Comparison of ENCODE assay signal across 12 cellular contexts in the genomic region with DNA sequence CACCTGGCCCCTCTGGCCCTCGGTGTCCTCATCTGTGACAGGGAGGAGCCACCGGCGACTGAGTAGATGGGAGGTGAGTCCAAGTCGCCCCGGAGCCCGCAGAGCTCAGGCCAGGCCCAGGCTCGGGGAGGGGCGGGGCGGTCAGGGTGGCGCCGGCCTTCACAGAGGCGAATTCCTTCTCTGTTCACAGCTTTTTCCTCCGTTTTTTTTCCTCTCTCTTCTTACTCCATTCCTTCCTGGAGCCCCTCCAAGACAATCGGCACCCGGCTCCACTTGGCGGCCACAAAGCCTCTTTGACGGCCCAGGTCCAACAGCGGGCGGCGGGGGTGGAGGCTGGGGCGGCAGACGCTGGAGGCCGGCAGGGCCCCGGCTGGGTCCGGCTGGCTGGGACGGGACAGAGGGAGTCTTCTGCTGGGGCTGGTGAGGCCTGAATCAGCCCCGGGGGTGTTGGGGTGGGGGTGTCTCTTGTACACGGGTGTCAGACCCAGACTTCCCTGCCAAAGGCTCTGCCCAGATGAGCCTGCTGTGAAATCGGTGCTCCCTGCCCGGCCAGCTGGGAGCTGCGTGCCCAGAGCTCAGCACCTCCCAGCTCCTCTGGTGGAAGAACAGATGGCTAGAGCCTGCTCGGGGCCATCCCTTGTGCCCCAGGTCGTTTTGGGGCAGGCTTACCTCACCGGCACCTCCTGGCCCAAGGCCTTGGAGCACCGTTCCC. TPM values are rescaled to one million over a fixed set of nuclear protein-coding genes. Genes with fewer than 3 reads are reported as not detected.
DNase-seq lines count a peak whose midpoint lies in the region; ATAC-seq and TF ChIP-seq lines count a peak whose summit lies in the region.
"Had no signal": no experiment of that assay in that cellular context is flagged by ENCODE, and none has a peak within 500 bp of the region (broad histone marks: within the 10 kb centered on the region; RNA-seq: fewer than 3 reads in every experiment).

No MANE protein-coding gene starts in this region.

- no peaks in the 10 kb centered on the region for H3K9me3 Mint-ChIP-seq in neural crest cell
- H3K9me3 Mint-ChIP-seq: activated naive CD8-positive, alpha-beta T cell treated with anti-CD3 and anti-CD28 coated beads, Interleukin-2, amount 50 U/mL, for 24 hours; stimulated activated naive CD8-positive, alpha-beta T cell treated with anti-CD3 and anti-CD28 coated beads, Interleukin-15, Interleukin-2, amounts not matched to agents 100 ng/mL and 50 ng/mL, for 24 hours had no signal

- no peaks in the 10 kb centered on the region for H3K36me3 Mint-ChIP-seq in neural crest cell (ENCODE audit: low read depth)

- POLR2A ChIA-PET in RWPE1 (lab: Yijun Ruan, JAX; ENCODE audit: low non-redundant PET) = no interaction called here

- H3K4me1 Mint-ChIP-seq in neural crest cell = peaks cover 5% of the 10 kb centered on the region
- H3K4me1 Mint-ChIP-seq: activated naive CD8-positive, alpha-beta T cell treated with anti-CD3 and anti-CD28 coated beads, Interleukin-2, amount 50 U/mL, for 24 hours had no signal

- no peaks in the 10 kb centered on the region for H3K27me3 Mint-ChIP-seq in neural crest cell (ENCODE audit: low read depth)
- H3K27me3 Mint-ChIP-seq: stimulated activated naive CD8-positive, alpha-beta T cell treated with anti-CD3 and anti-CD28 coated beads, Interleukin-15, Interleukin-2, amounts not matched to agents 100 ng/mL and 50 ng/mL, for 24 hours had no signal

- DNase-seq in 8988T = peak; percentile 31
- DNase-seq in RWPE1 (ENCODE audit: low spot score) = no peak
- peak; percentile 69 for DNase-seq in fibroblast of the conjunctiva (ENCODE audit: low read depth)
- DNase-seq in neural crest cell (ENCODE audit: low read depth, low spot score) = no peak
- DNase-seq in GM10266 (ENCODE audit: extremely low spot score) = no peak
- no peak for DNase-seq in activated T-cell treated with anti-CD3 and anti-CD28 coated beads, Interleukin-2, amount 50 U/mL, for 48 hours
- no peak for DNase-seq in stimulated activated CD8-positive, alpha-beta memory T cell treated with anti-CD3 and anti-CD28 coated beads, Interleukin-4, amount 100 ng/mL, for 48 hours
- DNase-seq: activated naive CD8-positive, alpha-beta T cell treated with anti-CD3 and anti-CD28 coated beads, Interleukin-2, amount 50 U/mL, for 24 hours; NCI-H1105 treated with DMSO at 0.1 percent for 48 hours had no signal

- CTCF ChIA-PET in RWPE1 (lab: Yijun Ruan, JAX) = no interaction called here

- peak overlapping the region; percentile 41 for H3K4me3 Mint-ChIP-seq in neural crest cell
- H3K4me3 Mint-ChIP-seq: activated naive CD8-positive, alpha-beta T cell treated with anti-CD3 and anti-CD28 coated beads, Interleukin-2, amount 50 U/mL, for 24 hours; stimulated activated naive CD8-positive, alpha-beta T cell treated with anti-CD3 and anti-CD28 coated beads, Interleukin-15, Interleukin-2, amounts not matched to agents 100 ng/mL and 50 ng/mL, for 24 hours had no signal

- TF ChIP-seq CTCF in RWPE1 (conservative IDR thresholded peaks at IDR 0.05; ENCODE audit: low read depth) = no peak
- no peak for TF ChIP-seq CTCF in neural crest cell (conservative IDR thresholded peaks at IDR 0.05)
- no peak for TF ChIP-seq CTCF in GM10266 (IDR thresholded peaks at IDR 0.05; ENCODE audit: control insufficient read depth, insufficient read depth, low read depth, missing control alignments)

- peak overlapping the region; percentile 65 for H3K27ac ChIP-seq in RWPE1
- H3K27ac ChIP-seq: HL-60 had no signal

- no peak for ATAC-seq in HG02763 (IDR thresholded peaks at IDR 0.05; ENCODE audit: unreplicated experiment)
- ATAC-seq: activated naive CD8-positive, alpha-beta T cell treated with anti-CD3 and anti-CD28 coated beads, Interleukin-2, amount 50 U/mL, for 24 hours had no signal

- H3K27ac Mint-ChIP-seq in neural crest cell (ENCODE audit: unreplicated experiment) = no peak overlapping the region
- H3K27ac Mint-ChIP-seq: activated naive CD8-positive, alpha-beta T cell treated with anti-CD3 and anti-CD28 coated beads, Interleukin-2, amount 50 U/mL, for 24 hours; stimulated activated naive CD8-positive, alpha-beta T cell treated with anti-CD3 and anti-CD28 coated beads, Interleukin-15, Interleukin-2, amounts not matched to agents 100 ng/mL and 50 ng/mL, for 24 hours had no signal

RNA-seq across cellular contexts. Expression of gene FGFRL1, which starts 22.6 kb away (rescaled TPM):
- 54.9 and 58.8 TPM in 2 replicates for total RNA-seq in neural crest cell

RNA-seq across cellular contexts. Expression of gene SLC26A1, which starts 40.8 kb away (rescaled TPM):
- total RNA-seq in neural crest cell = 0.27 and 0.84 TPM in 2 replicates

RNA-seq across cellular contexts. Expression of gene IDUA, which starts 47.2 kb away (rescaled TPM):
- total RNA-seq in neural crest cell = 16.4 and 18.0 TPM in 2 replicates

Comparison
In these comparisons a context has a peak if more than half of its experiments do, and no peak if none do; other contexts are left out.
1. DNase-seq: peak in 8988T (single experiment) and fibroblast of the conjunctiva (single experiment); none in RWPE1 (single experiment), neural crest cell (single experiment), GM10266 (single experiment), activated T-cell treated with anti-CD3 and anti-CD28 coated beads, Interleukin-2, amount 50 U/mL, for 48 hours (0 of 2) and stimulated activated CD8-positive, alpha-beta memory T cell treated with anti-CD3 and anti-CD28 coated beads, Interleukin-4, amount 100 ng/mL, for 48 hours (single experiment).